ENCODE assay signal across 17 cellular contexts in genomic region chr1:214341918-214342317, GRCh38.
"Had no signal": no experiment of that assay in that cellular context is flagged by ENCODE, and none has a peak within 500 bp of the region (broad histone marks: within the 10 kb centered on the region; RNA-seq: fewer than 3 reads in every experiment).

No MANE protein-coding gene starts in this region.

- H3K9me3 ChIP-seq: lower lobe of right lung, ovary had no signal

- FAIRE-seq: endometrium, urothelium cell line had no signal

- H3K27ac ChIP-seq: dorsolateral prefrontal cortex, lower lobe of right lung, ovary had no signal

- H3K27me3 ChIP-seq: dorsolateral prefrontal cortex, heart left ventricle, ovary had no signal

- H3K27ac Mint-ChIP-seq: activated naive CD8-positive, alpha-beta T cell treated with anti-CD3 and anti-CD28 coated beads for 36 hours; mesothelial cell of epicardium; stimulated activated memory B cell treated with anti-CD40 and anti-IgM and Interleukin-4, amounts not matched to agents 10 μg/mL and 1 μg/mL and 100 μg/mL, for 72 hours; T-helper 2 cell treated with Interferon-gamma antibody and Interleukin-4, amounts not matched to agents 5 μg/mL and 100 μg/mL, for 36 hours had no signal

- H3K4me1 Mint-ChIP-seq: activated naive CD8-positive, alpha-beta T cell treated with anti-CD3 and anti-CD28 coated beads for 36 hours; stimulated activated memory B cell treated with anti-CD40 and anti-IgM and Interleukin-4, amounts not matched to agents 10 μg/mL and 1 μg/mL and 100 μg/mL, for 72 hours had no signal

- H3K36me3 ChIP-seq: ovary had no signal

- H3K4me3 Mint-ChIP-seq: activated naive CD8-positive, alpha-beta T cell treated with anti-CD3 and anti-CD28 coated beads for 36 hours; mesothelial cell of epicardium; stimulated activated memory B cell treated with anti-CD40 and anti-IgM and Interleukin-4, amounts not matched to agents 10 μg/mL and 1 μg/mL and 100 μg/mL, for 72 hours; T-helper 2 cell treated with Interferon-gamma antibody and Interleukin-4, amounts not matched to agents 5 μg/mL and 100 μg/mL, for 36 hours had no signal

- DNase-seq: activated CD4-positive, alpha-beta T cell treated with anti-CD3 and anti-CD28 coated beads, Interleukin-2, amount 50 U/mL, for 1 hour; activated CD8-positive, alpha-beta memory T cell treated with anti-CD3 and anti-CD28 coated beads for 24 hours; activated gamma-delta T cell treated with Interleukin-2 at 50 U/mL for 16 hours; activated naive CD8-positive, alpha-beta T cell treated with anti-CD3 and anti-CD28 coated beads for 36 hours; amygdala; dorsolateral prefrontal cortex; heart left ventricle; left cardiac atrium; lower lobe of right lung; ovary; stimulated activated CD4-positive, alpha-beta T cell treated with anti-CD3 and anti-CD28 coated beads, Interleukin-12 subunit alpha, Interleukin-12 subunit beta, amount 100 ng/mL, for 4 hours; SW 1271 had no signal

- H3K4me3 ChIP-seq: dorsolateral prefrontal cortex, heart left ventricle, lower lobe of right lung, ovary had no signal

- H3K4me1 ChIP-seq: lower lobe of right lung had no signal

- H3K27me3 Mint-ChIP-seq: activated naive CD8-positive, alpha-beta T cell treated with anti-CD3 and anti-CD28 coated beads for 36 hours; stimulated activated memory B cell treated with anti-CD40 and anti-IgM and Interleukin-4, amounts not matched to agents 10 μg/mL and 1 μg/mL and 100 μg/mL, for 72 hours had no signal
